19 cellular contexts compared by ENCODE assay signal in genomic region chr5:167953151-167953788, GRCh38.
DNase-seq lines count a peak whose midpoint lies in the region; ATAC-seq and TF ChIP-seq lines count a peak whose summit lies in the region.
"Had no signal": no experiment of that assay in that cellular context is flagged by ENCODE, and none has a peak within 500 bp of the region (broad histone marks: within the 10 kb centered on the region; RNA-seq: fewer than 3 reads in every experiment).

No MANE protein-coding gene starts in this region.

- H3K23ac ChIP-seq in neuronal stem cell (ENCODE audit: low read depth, low read length, poor library complexity), result no peak overlapping the region

- H3K18ac ChIP-seq in neuronal stem cell (ENCODE audit: low read length), result no peak overlapping the region

- H3K4me2 ChIP-seq in GM23248 (ENCODE audit: unreplicated experiment), result no peak overlapping the region
- H3K4me2 ChIP-seq in neuronal stem cell (ENCODE audit: insufficient read depth, low read length, poor library complexity, severe bottlenecking), result no peak overlapping the region

- DNase-seq in GM23248, result no peak
- DNase-seq in NCI-H69 (lab: John Stamatoyannopoulos, UW), result peak; percentile 92
- no peak for DNase-seq in heart left ventricle
- DNase-seq in neuronal stem cell (ENCODE audit: low spot score), result peak; percentile 12
- no peak for DNase-seq in SKM-1 (lab: John Stamatoyannopoulos, UW; ENCODE audit: unreplicated experiment)
- DNase-seq in CD1c-positive myeloid dendritic cell (ENCODE audit: extremely low spot score), result no peak
- DNase-seq: activated T-cell treated with anti-CD3 and anti-CD28 coated beads, Interleukin-2, amount 50 U/mL, for 72 hours; foreskin fibroblast; GDM1; HFFc6; left colon; NCI-H146; ovary; stimulated activated CD4-positive, alpha-beta T cell treated with anti-CD3 and anti-CD28 coated beads, Interleukin-4, amount 100 ng/mL, for 1 hour; T-helper 17 cell; WERI-Rb-1 had no signal

- H3K4me3 ChIP-seq in GM23248 (no peak overlapping the region), heart left ventricle (no peak overlapping the region), neuronal stem cell (ENCODE audit: low read length in 2 of 2) (no peak overlapping the region)
- H3K4me3 ChIP-seq: body of pancreas, coronary artery, ovary had no signal

- H2AFZ ChIP-seq in GM23248 (no peak overlapping the region), neuronal stem cell (ENCODE audit: low read length) (no peak overlapping the region)

- no peak overlapping the region for H2BK5ac ChIP-seq in neuronal stem cell (ENCODE audit: low read length)

- H4K91ac ChIP-seq in neuronal stem cell (ENCODE audit: low read depth, low read length, poor library complexity), result no peak overlapping the region

- H3K14ac ChIP-seq in neuronal stem cell (ENCODE audit: low read length), result no peak overlapping the region

- WGBS in GM23248 (ENCODE audit: low coverage in 1 of 2, low lambda C conversion rate in 2 of 2, missing lambda C conversion rate in 2 of 2), 2 experiments, result 73 to 89% methylated on average over 4 of the region's 4 CpGs
- 50 to 67% (median 54%) methylated on average over 4 of the region's 4 CpGs for WGBS in heart left ventricle, 4 donors
- WGBS in neuronal stem cell (ENCODE audit: extremely low coverage in 2 of 2, insufficient read length in 2 of 2, insufficient replicate concordance in 1 of 2), 2 donors, result no CpG with 5 or more reads among the region's 4 CpGs

- H3K79me1 ChIP-seq in neuronal stem cell (ENCODE audit: low read depth, low read length), result no peaks in the 10 kb centered on the region

- no peak overlapping the region for H2BK120ac ChIP-seq in neuronal stem cell (ENCODE audit: low read depth, low read length)

- intact Hi-C loops in heart left ventricle (cut with DNase I), result loop anchor here in 1 of 10 donors (10.0 kb wide), 1 partner anchor 272 kb away; no protein-coding TSS in a partner anchor

- in situ Hi-C loops in GM23248 (cut with MboI), result no loop called here

- no peak overlapping the region for H2AK5ac ChIP-seq in neuronal stem cell (ENCODE audit: low read depth, low read length)

- peaks cover 36% of the 10 kb centered on the region for H3F3A ChIP-seq in GM23248 (ENCODE audit: insufficient read depth)

- peaks cover 34% of the 10 kb centered on the region for H3K79me2 ChIP-seq in GM23248 (ENCODE audit: insufficient read depth)

- H3K9me2 ChIP-seq in GM23248 (ENCODE audit: insufficient read depth), result no peaks in the 10 kb centered on the region

- TF ChIP-seq CTCF in heart left ventricle (IDR thresholded peaks at IDR 0.05), result no peak

- ATAC-seq in heart left ventricle, result peak; percentile 37 to 58 (median 48)
- ATAC-seq in GM19324 (IDR thresholded peaks at IDR 0.05; ENCODE audit: low FRiP score, unreplicated experiment), result no peak
- ATAC-seq: activated T-cell treated with anti-CD3 and anti-CD28 coated beads, Interleukin-2, amount 50 U/mL, for 72 hours; body of pancreas; left colon; T-helper 17 cell had no signal

- no peaks in the 10 kb centered on the region for H4K20me1 ChIP-seq in GM23248 (ENCODE audit: insufficient read depth)

- TF ChIP-seq POLR2A in heart left ventricle (IDR thresholded peaks at IDR 0.05), result no peak

- H4K8ac ChIP-seq in neuronal stem cell (ENCODE audit: low read depth, low read length), result no peak overlapping the region

- H3K9me3 ChIP-seq in GM23248 (ENCODE audit: low read depth) (no peaks in the 10 kb centered on the region), heart left ventricle (peaks cover 0 to 19% (median 0%) of the 10 kb centered on the region in 12 donors), neuronal stem cell (replicated peaks in 1 of 2; ENCODE audit: control insufficient read depth in 2 of 2, insufficient read depth in 1 of 2, low read depth in 1 of 2, low read length in 2 of 2) (no peaks in the 10 kb centered on the region)
- H3K9me3 ChIP-seq: body of pancreas, ovary had no signal

- H3K4me1 ChIP-seq in GM23248 (ENCODE audit: insufficient read depth) (peaks cover 34% of the 10 kb centered on the region), heart left ventricle (peaks cover 0 to 50% (median 30%) of the 10 kb centered on the region in 12 donors), neuronal stem cell (ENCODE audit: control insufficient read depth in 2 of 2, insufficient read depth in 1 of 2, low read depth in 1 of 2, low read length in 2 of 2) (peaks cover 15 to 41% of the 10 kb centered on the region in 2 donors)
- H3K4me1 ChIP-seq: body of pancreas had no signal

- H2BK12ac ChIP-seq in neuronal stem cell (ENCODE audit: low read length), result no peak overlapping the region

- H3K36me3 ChIP-seq in GM23248 (ENCODE audit: low read depth) (peaks cover 16% of the 10 kb centered on the region; the same call in 1 of the 2 replicates), heart left ventricle (peaks cover 0 to 12% (median 0%) of the 10 kb centered on the region in 9 donors), neuronal stem cell (replicated peaks in 1 of 2; ENCODE audit: control insufficient read depth in 2 of 2, insufficient read depth in 2 of 2, low read length in 2 of 2) (no peaks in the 10 kb centered on the region)
- H3K36me3 ChIP-seq: ovary, WERI-Rb-1 had no signal

- H3K27ac ChIP-seq in GM23248, result peak overlapping the region; percentile 8; the same call in 1 of the 2 replicates
- peak overlapping the region in 9 of 12 donors; percentile 19 to 94 (median 85) for H3K27ac ChIP-seq in heart left ventricle
- no peak overlapping the region for H3K27ac ChIP-seq in neuronal stem cell (replicated peaks; ENCODE audit: low read length)
- H3K27ac ChIP-seq: body of pancreas, coronary artery, ovary, WERI-Rb-1 had no signal

- H3K9ac ChIP-seq in GM23248 (no peak overlapping the region), neuronal stem cell (ENCODE audit: low read depth, low read length, poor library complexity) (no peak overlapping the region)

- H3K27me3 ChIP-seq in GM23248 (replicated peaks; ENCODE audit: insufficient read depth) (no peaks in the 10 kb centered on the region), heart left ventricle (no peaks in the 10 kb centered on the region), neuronal stem cell (ENCODE audit: control insufficient read depth in 3 of 3, insufficient read depth in 3 of 3, low read depth in 1 of 3, low read length in 3 of 3) (no peaks in the 10 kb centered on the region)
- H3K27me3 ChIP-seq: body of pancreas, ovary had no signal

- H2BK15ac ChIP-seq in neuronal stem cell (ENCODE audit: low read length), result no peak overlapping the region

- H3K4ac ChIP-seq in neuronal stem cell (ENCODE audit: low read length), result no peak overlapping the region

Comparison
In these comparisons a context has a peak if more than half of its experiments do, and no peak if none do; other contexts are left out.
1. DNase-seq: peak in NCI-H69 (single experiment) and neuronal stem cell (single experiment); none in GM23248 (single experiment), heart left ventricle (0 of 5), SKM-1 (single experiment) and CD1c-positive myeloid dendritic cell (single experiment).